Comparison of ENCODE assay signal across 17 cellular contexts in genomic region chr11:31797227-31798056, GRCh38. TPM values are rescaled to one million over a fixed set of nuclear protein-coding genes. Genes with fewer than 3 reads are reported as not detected.
DNase-seq lines count a peak whose midpoint lies in the region; ATAC-seq, FAIRE-seq and TF ChIP-seq lines count a peak whose summit lies in the region.
"Had no signal": no experiment of that assay in that cellular context is flagged by ENCODE, and none has a peak within 500 bp of the region (broad histone marks: within the 10 kb centered on the region; RNA-seq: fewer than 3 reads in every experiment).

No MANE protein-coding gene starts in this region.

- no peak for DNase-seq in activated naive CD4-positive, alpha-beta T cell treated with anti-CD3 and anti-CD28 coated beads for 36 hours
- no peak for DNase-seq in activated naive CD4-positive, alpha-beta T cell (lab: John Stamatoyannopoulos, UW)
- DNase-seq in keratinocyte (ENCODE audit: low read depth, low spot score) = no peak
- no peak for DNase-seq in type B pancreatic cell (ENCODE audit: extremely low spot score, unreplicated experiment)
- DNase-seq in OCI-LY7 (ENCODE audit: low spot score) = no peak
- DNase-seq in hepatic stellate cell (ENCODE audit: low spot score) = no peak
- DNase-seq: colonic mucosa; DMS 273 treated with DMSO at 0.1 percent for 48 hours; KBM-7; NCI-H1417; NCI-H446 treated with DMSO at 0.1 percent for 48 hours; stimulated activated CD4-positive, alpha-beta T cell treated with anti-CD3 and anti-CD28 coated beads, Interleukin-1b, Interleukin-23, amount 100 ng/mL, for 48 hours had no signal

- POLR2A ChIA-PET in OCI-LY7 (lab: Charles Lee) = interaction anchor here (0.6 kb wide), 1 partner anchor 424 kb away, joined by 3 read pairs; no protein-coding TSS in a partner anchor

- no peaks in the 10 kb centered on the region for H3K9me1 ChIP-seq in keratinocyte (ENCODE audit: control insufficient read depth, extremely low read depth, insufficient read depth, low read length)

- H3K4me3 ChIP-seq in keratinocyte (ENCODE audit: control insufficient read depth in 2 of 3, extremely low read depth in 1 of 3, insufficient read depth in 2 of 3, low read depth in 1 of 3, low read length in 3 of 3) = no peak overlapping the region
- no peak overlapping the region for H3K4me3 ChIP-seq in OCI-LY7 (ENCODE audit: low read depth, low read length, poor library complexity, severe bottlenecking)
- H3K4me3 ChIP-seq: colonic mucosa had no signal

- no peak for FAIRE-seq in keratinocyte (lab: Jason Lieb, UNC)
- FAIRE-seq: RCC 7860 had no signal

- dilution Hi-C loops in keratinocyte (cut with MboI; ENCODE audit: extremely low pct_ligation_motif_present, low sequenced_read_pairs) = no loop called here

- TF ChIP-seq CTCF in keratinocyte (optimal IDR thresholded peaks at IDR 0.05 in 1 of 3, IDR thresholded peaks at IDR 0.05 in 1 of 3, conservative IDR thresholded peaks at IDR 0.05 in 1 of 3; ENCODE audit: extremely low read depth in 1 of 3, insufficient read depth in 2 of 3, low read length in 3 of 3) = no peak
- no peak for TF ChIP-seq CTCF in type B pancreatic cell (conservative IDR thresholded peaks at IDR 0.05)
- no peak for TF ChIP-seq CTCF in OCI-LY7 (conservative IDR thresholded peaks at IDR 0.05; ENCODE audit: low read length)

- peak overlapping the region; percentile 58 for H3K4me2 ChIP-seq in keratinocyte (ENCODE audit: control insufficient read depth, extremely low read depth, insufficient read depth, low read depth, low read length)
- no peak overlapping the region for H3K4me2 ChIP-seq in OCI-LY7 (ENCODE audit: low read length)

- H3K9me2 ChIP-seq in OCI-LY7 (ENCODE audit: insufficient read depth, low read length) = no peaks in the 10 kb centered on the region

- H3K36me3 ChIP-seq in keratinocyte (ENCODE audit: control insufficient read depth in 2 of 2, extremely low read depth in 1 of 2, insufficient read depth in 2 of 2, low read length in 2 of 2) (no peaks in the 10 kb centered on the region), OCI-LY7 (ENCODE audit: insufficient read depth, low read length) (no peaks in the 10 kb centered on the region)
- H3K36me3 ChIP-seq: colonic mucosa had no signal

- no peak overlapping the region for H3K27ac ChIP-seq in keratinocyte (ENCODE audit: control insufficient read depth, insufficient read depth, low read length)
- H3K27ac ChIP-seq in OCI-LY7 (ENCODE audit: low read depth, low read length, poor library complexity, severe bottlenecking) = no peak overlapping the region
- H3K27ac ChIP-seq: colonic mucosa had no signal

- no peaks in the 10 kb centered on the region for H3K9me3 Mint-ChIP-seq in activated naive CD4-positive, alpha-beta T cell treated with anti-CD3 and anti-CD28 coated beads for 36 hours
- H3K9me3 Mint-ChIP-seq in activated T-helper 17 cell treated with anti-CD3 and anti-CD28 coated beads, Interleukin-2, amount 50 U/mL, for 72 hours = no peaks in the 10 kb centered on the region
- no peaks in the 10 kb centered on the region for H3K9me3 Mint-ChIP-seq in type B pancreatic cell

- H3K27me3 Mint-ChIP-seq in activated naive CD4-positive, alpha-beta T cell treated with anti-CD3 and anti-CD28 coated beads for 36 hours (ENCODE audit: low read depth) = peaks cover 61% of the 10 kb centered on the region
- H3K27me3 Mint-ChIP-seq in activated T-helper 17 cell treated with anti-CD3 and anti-CD28 coated beads, Interleukin-2, amount 50 U/mL, for 72 hours = peaks cover 76% of the 10 kb centered on the region
- H3K27me3 Mint-ChIP-seq in type B pancreatic cell = peaks cover 97% of the 10 kb centered on the region

- H3K79me2 ChIP-seq in keratinocyte (ENCODE audit: control insufficient read depth, insufficient read depth, low read length) = no peaks in the 10 kb centered on the region
- H3K79me2 ChIP-seq in OCI-LY7 (ENCODE audit: insufficient read depth, low read depth, low read length) = no peaks in the 10 kb centered on the region

- intact Hi-C loops in activated naive CD4-positive, alpha-beta T cell treated with anti-CD3 and anti-CD28 coated beads for 36 hours (cut with micrococcal nuclease) = no loop called here
- intact Hi-C loops in OCI-LY7 (cut with micrococcal nuclease; ENCODE audit: unreplicated experiment) = no loop called here

- H2AFZ ChIP-seq in keratinocyte (ENCODE audit: control insufficient read depth, low read length) = no peak overlapping the region
- H2AFZ ChIP-seq in OCI-LY7 (ENCODE audit: low read length) = no peak overlapping the region

- H3K9ac ChIP-seq in keratinocyte (ENCODE audit: control insufficient read depth, extremely low read depth, insufficient read depth, low read length) = no peak overlapping the region

- H4K20me1 ChIP-seq in keratinocyte (ENCODE audit: control insufficient read depth, extremely low read depth, insufficient read depth, low read length) = no peaks in the 10 kb centered on the region
- no peaks in the 10 kb centered on the region for H4K20me1 ChIP-seq in OCI-LY7 (ENCODE audit: insufficient read depth, low read length)

- peak overlapping the region; percentile 3 for H3K4me3 Mint-ChIP-seq in activated naive CD4-positive, alpha-beta T cell treated with anti-CD3 and anti-CD28 coated beads for 36 hours
- H3K4me3 Mint-ChIP-seq in activated T-helper 17 cell treated with anti-CD3 and anti-CD28 coated beads, Interleukin-2, amount 50 U/mL, for 72 hours = peak overlapping the region; percentile 27
- H3K4me3 Mint-ChIP-seq in type B pancreatic cell = peak overlapping the region; percentile 79

- H3K4me1 ChIP-seq in keratinocyte (ENCODE audit: control insufficient read depth, extremely low read depth, insufficient read depth, low read length) (peaks cover 4% of the 10 kb centered on the region), OCI-LY7 (ENCODE audit: insufficient read depth, low read length, poor library complexity, severe bottlenecking) (no peaks in the 10 kb centered on the region)
- H3K4me1 ChIP-seq: colonic mucosa had no signal

- no peak overlapping the region for H3K27ac Mint-ChIP-seq in activated naive CD4-positive, alpha-beta T cell treated with anti-CD3 and anti-CD28 coated beads for 36 hours
- H3K27ac Mint-ChIP-seq in activated T-helper 17 cell treated with anti-CD3 and anti-CD28 coated beads, Interleukin-2, amount 50 U/mL, for 72 hours = no peak overlapping the region
- H3K27ac Mint-ChIP-seq in type B pancreatic cell = peak overlapping the region; percentile 34

- H3K27me3 ChIP-seq in keratinocyte (ENCODE audit: control insufficient read depth, extremely low read depth, insufficient read depth, low read length) = peaks cover 63% of the 10 kb centered on the region

- H3K9me3 ChIP-seq in keratinocyte (ENCODE audit: control insufficient read depth, low read depth, low read length) (no peaks in the 10 kb centered on the region), OCI-LY7 (ENCODE audit: low read length) (no peaks in the 10 kb centered on the region)
- H3K9me3 ChIP-seq: colonic mucosa had no signal

- peaks cover 2% of the 10 kb centered on the region for H3K36me3 Mint-ChIP-seq in activated naive CD4-positive, alpha-beta T cell treated with anti-CD3 and anti-CD28 coated beads for 36 hours (ENCODE audit: low read depth)
- peaks cover 16% of the 10 kb centered on the region for H3K36me3 Mint-ChIP-seq in activated T-helper 17 cell treated with anti-CD3 and anti-CD28 coated beads, Interleukin-2, amount 50 U/mL, for 72 hours (ENCODE audit: low read depth)
- peaks cover 3% of the 10 kb centered on the region for H3K36me3 Mint-ChIP-seq in type B pancreatic cell

- H3K4me1 Mint-ChIP-seq in activated naive CD4-positive, alpha-beta T cell treated with anti-CD3 and anti-CD28 coated beads for 36 hours (ENCODE audit: low read depth) = peaks cover 26% of the 10 kb centered on the region
- H3K4me1 Mint-ChIP-seq in activated T-helper 17 cell treated with anti-CD3 and anti-CD28 coated beads, Interleukin-2, amount 50 U/mL, for 72 hours = peaks cover 11% of the 10 kb centered on the region
- peaks cover 12% of the 10 kb centered on the region for H3K4me1 Mint-ChIP-seq in type B pancreatic cell (ENCODE audit: unreplicated experiment)

- CTCF ChIA-PET in activated naive CD4-positive, alpha-beta T cell treated with anti-CD3 and anti-CD28 coated beads for 36 hours (lab: Charles Lee) = no interaction called here
- CTCF ChIA-PET in OCI-LY7 (lab: Charles Lee; ENCODE audit: unreplicated experiment) = no interaction called here

- no peak for ATAC-seq in activated T-helper 17 cell treated with anti-CD3 and anti-CD28 coated beads, Interleukin-2, amount 50 U/mL, for 72 hours (replicated peaks)
- no peak for ATAC-seq in HG02588 (IDR thresholded peaks at IDR 0.05; ENCODE audit: unreplicated experiment)

- BruUV-seq in OCI-LY7 (replicated peaks; lab: Mats Ljungman, UMichigan) = no TSS peak

RNA-seq across cellular contexts. Expression of gene PAX6, which starts 13.7 kb away (rescaled TPM):
- total RNA-seq in activated naive CD4-positive, alpha-beta T cell treated with anti-CD3 and anti-CD28 coated beads for 36 hours = 1 to 10 TPM; 1.5 TPM
- not detected for total RNA-seq in activated T-helper 17 cell treated with anti-CD3 and anti-CD28 coated beads, Interleukin-2, amount 50 U/mL, for 72 hours
- 0.12 to 0.15 TPM in 2 of 3 replicates, not detected in the other for polyA plus RNA-seq in keratinocyte
- not detected for polyA plus RNA-seq in keratinocyte (2011; ENCODE audit: low read depth)
- not detected in 2 replicates for polyA plus RNA-seq in keratinocyte (2011; cell fraction: cytosol; rRNA removed)
- polyA plus RNA-seq in keratinocyte (2011; cell fraction: nucleus; rRNA removed) = 0.15 and 0.23 TPM in 2 replicates
- polyA plus RNA-seq in keratinocyte (2012; ENCODE audit: low replicate concordance) = not detected in 2 replicates
- polyA minus RNA-seq in keratinocyte = not detected in 3 replicates
- polyA minus RNA-seq in keratinocyte (2011; cell fraction: cytosol; rRNA and poly(A)+ RNA removed) = not detected
- polyA minus RNA-seq in keratinocyte (2011; cell fraction: nucleus; rRNA and poly(A)+ RNA removed) = not detected in 2 replicates
- 18.9 and 23.8 TPM in 2 replicates for total RNA-seq in type B pancreatic cell (ENCODE audit: low replicate concordance)
- not detected in 2 replicates for total RNA-seq in OCI-LY7 (2014; rRNA removed; shearing (Covaris generic))
- total RNA-seq in OCI-LY7 (2022) = not detected in 2 replicates
- total RNA-seq: T-helper 2 cell treated with Interferon-gamma antibody and Interleukin-4, amounts not matched to agents 100 ng/mL and 5 ng/mL, for 36 hours; urinary bladder had no signal
- polyA plus RNA-seq: urinary bladder had no signal

Comparison
In these comparisons a context has a peak if more than half of its experiments do, and no peak if none do; other contexts are left out.
1. H3K4me3 Mint-ChIP-seq: peak in every context shown above with its lines; median percentile 79 in type B pancreatic cell; 27 in activated T-helper 17 cell treated with anti-CD3 and anti-CD28 coated beads, Interleukin-2, amount 50 U/mL, for 72 hours; 3 in activated naive CD4-positive, alpha-beta T cell treated with anti-CD3 and anti-CD28 coated beads for 36 hours.